ENCODE assay signal across 23 cellular contexts in the genomic region with DNA sequence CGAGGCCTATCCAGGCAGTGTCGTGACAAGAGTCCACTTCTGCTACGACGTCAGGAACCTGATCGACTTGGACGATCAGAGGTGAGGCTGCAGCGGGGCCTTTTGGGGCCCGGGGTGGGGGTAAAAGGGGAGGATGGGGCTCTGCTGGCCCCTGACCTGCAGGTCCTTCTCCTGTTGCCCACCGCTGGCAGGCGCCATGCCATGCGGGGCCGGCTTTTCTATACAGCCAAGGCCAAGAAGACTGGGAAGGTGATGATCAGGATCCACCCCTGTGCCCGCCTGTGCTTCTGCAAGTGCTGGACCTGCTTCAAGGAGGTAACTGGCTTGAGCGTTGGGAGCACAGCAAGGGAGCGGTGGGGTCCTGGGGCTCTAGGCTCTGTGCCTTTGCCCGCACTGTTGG. TPM values are rescaled to one million over a fixed set of nuclear protein-coding genes. Genes with fewer than 3 reads are reported as not detected.
DNase-seq lines count a peak whose midpoint lies in the region; ATAC-seq lines count a peak whose summit lies in the region.
"Had no signal": no experiment of that assay in that cellular context is flagged by ENCODE, and none has a peak within 500 bp of the region (broad histone marks: within the 10 kb centered on the region; RNA-seq: fewer than 3 reads in every experiment).

No MANE protein-coding gene starts in this region.

- H3K79me2 ChIP-seq in trophoblast cell (ENCODE audit: control insufficient read depth, insufficient read depth, low read length, poor library complexity): no peaks in the 10 kb centered on the region

- peaks cover 0 to 4% (median 0%) of the 10 kb centered on the region in 11 experiments; a peak in 1 of 22 replicates for H3K36me3 ChIP-seq in BLaER1 treated with 17β-estradiol and CSF1 and Interleukin-3, amounts not matched to agents 10 nM and 100 nM
- peaks cover 0 to 2% of the 10 kb centered on the region in 2 donors for H3K36me3 ChIP-seq in neuronal stem cell (replicated peaks in 1 of 2; ENCODE audit: control insufficient read depth in 2 of 2, insufficient read depth in 2 of 2, low read length in 2 of 2)
- no peaks in the 10 kb centered on the region for H3K36me3 ChIP-seq in trophoblast cell (ENCODE audit: control insufficient read depth in 1 of 2, insufficient read depth in 2 of 2, low read length in 2 of 2)
- H3K36me3 ChIP-seq: BE2C had no signal

- DNase-seq in neuronal stem cell (ENCODE audit: low spot score) (no peak), germinal center (ENCODE audit: low spot score) (no peak), trophoblast cell (no peak)
- DNase-seq: 8988T; ACHN; BE2C; C1 segment of cervical spinal cord; CD4-positive, alpha-beta memory T cell; CD4-positive, CD25-positive, alpha-beta regulatory T cell; CD8-positive, alpha-beta memory T cell; COR-L47; DMS 273 treated with DMSO at 0.1 percent for 48 hours; DMS153; DMS53; DMS79; DND-41; EL; GDM1 had no signal

- H3K27me3 ChIP-seq in BLaER1 treated with 17β-estradiol and CSF1 and Interleukin-3, amounts not matched to agents 10 nM and 100 nM: no peaks in the 10 kb centered on the region
- H3K27me3 ChIP-seq in neuronal stem cell (ENCODE audit: control insufficient read depth in 3 of 3, insufficient read depth in 3 of 3, low read depth in 1 of 3, low read length in 3 of 3) (peaks cover 0 to 42% (median 0%) of the 10 kb centered on the region in 3 experiments), trophoblast cell (ENCODE audit: insufficient read depth, low read length) (no peaks in the 10 kb centered on the region)
- H3K27me3 ChIP-seq: BE2C had no signal

- no peaks in the 10 kb centered on the region for H3K9me3 ChIP-seq in BLaER1 treated with 17β-estradiol and CSF1 and Interleukin-3, amounts not matched to agents 10 nM and 100 nM (replicated peaks in 1 of 11)
- H3K9me3 ChIP-seq in neuronal stem cell (replicated peaks in 1 of 2; ENCODE audit: control insufficient read depth in 2 of 2, insufficient read depth in 1 of 2, low read depth in 1 of 2, low read length in 2 of 2) (peaks cover 0 to 2% of the 10 kb centered on the region in 2 donors), trophoblast cell (ENCODE audit: insufficient read depth, low read depth, low read length) (peaks cover 2% of the 10 kb centered on the region)
- H3K9me3 ChIP-seq: BE2C had no signal

- ATAC-seq in GM21423 (IDR thresholded peaks at IDR 0.05; ENCODE audit: unreplicated experiment): no peak
- ATAC-seq: GM12878 had no signal

- no peak overlapping the region for H2BK5ac ChIP-seq in neuronal stem cell (ENCODE audit: low read length)
- no peak overlapping the region for H2BK5ac ChIP-seq in trophoblast cell (ENCODE audit: low read depth, low read length, poor library complexity)

- peak overlapping the region; percentile 66 to 92 (median 86); a peak in 17 of 22 replicates for H3K4me2 ChIP-seq in BLaER1 treated with 17β-estradiol and CSF1 and Interleukin-3, amounts not matched to agents 10 nM and 100 nM
- H3K4me2 ChIP-seq in neuronal stem cell (ENCODE audit: insufficient read depth, low read length, poor library complexity, severe bottlenecking) (no peak overlapping the region), trophoblast cell (ENCODE audit: low read length) (no peak overlapping the region)

- H2BK15ac ChIP-seq in neuronal stem cell (ENCODE audit: low read length): no peak overlapping the region

- H3K23ac ChIP-seq in neuronal stem cell (ENCODE audit: low read depth, low read length, poor library complexity) (peak overlapping the region; percentile 85), trophoblast cell (ENCODE audit: low read length) (no peak overlapping the region)

- H3K79me1 ChIP-seq in neuronal stem cell (ENCODE audit: low read depth, low read length) (peaks cover 2% of the 10 kb centered on the region), trophoblast cell (ENCODE audit: low read length) (no peaks in the 10 kb centered on the region)

- H3K14ac ChIP-seq in neuronal stem cell (ENCODE audit: low read length): peak overlapping the region; percentile 38
- H3K14ac ChIP-seq in trophoblast cell (ENCODE audit: low read length): no peak overlapping the region

- no peak overlapping the region for H3K4me3 ChIP-seq in BLaER1 treated with 17β-estradiol and CSF1 and Interleukin-3, amounts not matched to agents 10 nM and 100 nM
- H3K4me3 ChIP-seq in neuronal stem cell (ENCODE audit: low read length in 2 of 2): peak overlapping the region in 1 of 2 donors; percentile 38
- H3K4me3 ChIP-seq in trophoblast cell (ENCODE audit: low read depth, low read length): no peak overlapping the region
- H3K4me3 ChIP-seq: GM12878 had no signal

- no peak overlapping the region for H2BK12ac ChIP-seq in neuronal stem cell (ENCODE audit: low read length)
- no peak overlapping the region for H2BK12ac ChIP-seq in trophoblast cell (ENCODE audit: low read length)

- H2AK5ac ChIP-seq in neuronal stem cell (ENCODE audit: low read depth, low read length) (peak overlapping the region; percentile 37), trophoblast cell (ENCODE audit: low read length) (no peak overlapping the region)

- H3K4ac ChIP-seq in neuronal stem cell (ENCODE audit: low read length) (peak overlapping the region; percentile 93), trophoblast cell (ENCODE audit: low read depth, low read length) (no peak overlapping the region)

- peak overlapping the region in 4 of 11 experiments; percentile 69 to 80 (median 75); a peak in 8 of 22 replicates for H3K27ac ChIP-seq in BLaER1 treated with 17β-estradiol and CSF1 and Interleukin-3, amounts not matched to agents 10 nM and 100 nM
- H3K27ac ChIP-seq in neuronal stem cell (replicated peaks; ENCODE audit: low read length) (no peak overlapping the region), trophoblast cell (ENCODE audit: low read depth, low read length) (no peak overlapping the region)

- H4K20me1 ChIP-seq in BLaER1 treated with 17β-estradiol and CSF1 and Interleukin-3, amounts not matched to agents 10 nM and 100 nM: peaks cover 0 to 15% (median 0%) of the 10 kb centered on the region in 11 experiments; a peak in 3 of 22 replicates

- H2AFZ ChIP-seq in neuronal stem cell (ENCODE audit: low read length) (no peak overlapping the region), trophoblast cell (ENCODE audit: insufficient read depth, low read length, poor library complexity) (no peak overlapping the region)

- no peak overlapping the region for H4K12ac ChIP-seq in trophoblast cell (ENCODE audit: low read depth, low read length)

- WGBS in neuronal stem cell (ENCODE audit: extremely low coverage in 2 of 2, insufficient read length in 2 of 2, insufficient replicate concordance in 1 of 2), 2 donors: no CpG with 5 or more reads among the region's 16 CpGs
- no CpG with 5 or more reads among the region's 16 CpGs for WGBS in trophoblast cell (ENCODE audit: extremely low coverage, insufficient coverage, insufficient read length)

- peaks cover 62 to 81% (median 80%) of the 10 kb centered on the region in 10 experiments for H3K4me1 ChIP-seq in BLaER1 treated with 17β-estradiol and CSF1 and Interleukin-3, amounts not matched to agents 10 nM and 100 nM
- H3K4me1 ChIP-seq in neuronal stem cell (ENCODE audit: control insufficient read depth in 2 of 2, insufficient read depth in 1 of 2, low read depth in 1 of 2, low read length in 2 of 2): peaks cover 0 to 2% of the 10 kb centered on the region in 2 donors
- H3K4me1 ChIP-seq in trophoblast cell (ENCODE audit: control insufficient read depth in 1 of 2, insufficient read depth in 2 of 2, low read length in 2 of 2): no peaks in the 10 kb centered on the region
- H3K4me1 ChIP-seq: BE2C had no signal

- H4K8ac ChIP-seq in neuronal stem cell (ENCODE audit: low read depth, low read length) (no peak overlapping the region), trophoblast cell (ENCODE audit: low read depth, low read length) (no peak overlapping the region)

- H2BK120ac ChIP-seq in neuronal stem cell (ENCODE audit: low read depth, low read length): no peak overlapping the region
- H2BK120ac ChIP-seq in trophoblast cell (ENCODE audit: insufficient read depth, low read length, poor library complexity): no peak overlapping the region

- H4K91ac ChIP-seq in neuronal stem cell (ENCODE audit: low read depth, low read length, poor library complexity) (no peak overlapping the region), trophoblast cell (ENCODE audit: low read depth, low read length) (no peak overlapping the region)

- H3K18ac ChIP-seq in neuronal stem cell (ENCODE audit: low read length) (peak overlapping the region; percentile 48), trophoblast cell (ENCODE audit: low read length) (no peak overlapping the region)

- peak overlapping the region in 4 of 11 experiments; percentile 23 to 62 (median 44); a peak in 3 of 22 replicates for H3K9ac ChIP-seq in BLaER1 treated with 17β-estradiol and CSF1 and Interleukin-3, amounts not matched to agents 10 nM and 100 nM
- no peak overlapping the region for H3K9ac ChIP-seq in neuronal stem cell (ENCODE audit: low read depth, low read length, poor library complexity)
- no peak overlapping the region for H3K9ac ChIP-seq in trophoblast cell (ENCODE audit: low read length)

RNA-seq across cellular contexts. Expression of a gene that starts 31.6 kb away (rescaled TPM):
- not detected for polyA plus RNA-seq in neuronal stem cell (2013, experiment 1 of 2)
- polyA plus RNA-seq in neuronal stem cell (2013, experiment 2 of 2): not detected
- not detected in 2 replicates for polyA plus RNA-seq in trophoblast cell (2013)
- polyA plus RNA-seq: AG04450; CD14-positive monocyte; CD4-positive, alpha-beta memory T cell; CD4-positive, CD25-positive, alpha-beta regulatory T cell; CD8-positive, alpha-beta memory T cell had no signal

RNA-seq across cellular contexts. Expression of a gene that starts 57.8 kb away (rescaled TPM):
- 1.9 TPM for polyA plus RNA-seq in neuronal stem cell (2013, experiment 1 of 2)
- polyA plus RNA-seq in neuronal stem cell (2013, experiment 2 of 2): 1.9 TPM
- polyA plus RNA-seq in trophoblast cell (2013): 0.43 and 0.57 TPM in 2 replicates
- polyA plus RNA-seq: AG04450; CD4-positive, alpha-beta memory T cell; CD4-positive, CD25-positive, alpha-beta regulatory T cell had no signal

Comparison
In these comparisons a context has a peak if more than half of its experiments do, and no peak if none do; other contexts are left out.
1. H3K4me2 ChIP-seq: peak in BLaER1 treated with 17β-estradiol and CSF1 and Interleukin-3, amounts not matched to agents 10 nM and 100 nM (11 of 11); none in neuronal stem cell (single experiment) and trophoblast cell (single experiment).